In genomic region chr5:148398698-148399121, GRCh38 we compare ENCODE assay signal across 20 cellular contexts. TPM values are rescaled to one million over a fixed set of nuclear protein-coding genes. Genes with fewer than 3 reads are reported as not detected.
DNase-seq lines count a peak whose midpoint lies in the region; ATAC-seq and TF ChIP-seq lines count a peak whose summit lies in the region.
"Had no signal": no experiment of that assay in that cellular context is flagged by ENCODE, and none has a peak within 500 bp of the region (broad histone marks: within the 10 kb centered on the region; RNA-seq: fewer than 3 reads in every experiment).

No MANE protein-coding gene starts in this region.

- TF ChIP-seq CTCF in heart left ventricle (IDR thresholded peaks at IDR 0.05) (peak in 1 of 12 donors; percentile 7), epithelial cell of proximal tubule (conservative IDR thresholded peaks at IDR 0.05; ENCODE audit: low read depth, low read length) (peak; percentile 2), GM20000 (IDR thresholded peaks at IDR 0.05; ENCODE audit: extremely low read depth, missing control alignments) (no peak)

- H3K4me1 Mint-ChIP-seq in stimulated activated effector memory CD8-positive, alpha-beta T cell treated with anti-CD3 and anti-CD28 coated beads, Interleukin-12 subunit alpha, Interleukin-12 subunit beta, amount 100 ng/mL, for 72 hours = peaks cover 35% of the 10 kb centered on the region

- TF ChIP-seq POLR2A in heart left ventricle (IDR thresholded peaks at IDR 0.05) = no peak

- peaks cover 0 to 91% (median 70%) of the 10 kb centered on the region in 9 donors for H3K36me3 ChIP-seq in heart left ventricle

- H3K9me3 Mint-ChIP-seq in stimulated activated effector memory CD8-positive, alpha-beta T cell treated with anti-CD3 and anti-CD28 coated beads, Interleukin-12 subunit alpha, Interleukin-12 subunit beta, amount 100 ng/mL, for 72 hours = no peaks in the 10 kb centered on the region
- H3K9me3 Mint-ChIP-seq: effector memory CD8-positive, alpha-beta T cell; memory B cell had no signal

- H3K4me3 ChIP-seq in heart left ventricle (no peak overlapping the region), epithelial cell of proximal tubule (ENCODE audit: low read depth, low read length) (no peak overlapping the region)

- WGBS in heart left ventricle, 4 donors = 31 to 45% (median 38%) methylated on average over 5 of the region's 5 CpGs

- no peak overlapping the region for H3K4me3 Mint-ChIP-seq in stimulated activated effector memory CD8-positive, alpha-beta T cell treated with anti-CD3 and anti-CD28 coated beads, Interleukin-12 subunit alpha, Interleukin-12 subunit beta, amount 100 ng/mL, for 72 hours
- H3K4me3 Mint-ChIP-seq: effector memory CD8-positive, alpha-beta T cell; memory B cell had no signal

- intact Hi-C loops in Right ventricle myocardium superior (cut with DNase I) = no loop called here
- intact Hi-C loops in heart left ventricle (cut with DNase I) = no loop called here

- H3K4me1 ChIP-seq in heart left ventricle = peaks cover 0 to 78% (median 36%) of the 10 kb centered on the region in 12 donors

- H3K27ac ChIP-seq in heart left ventricle = peak overlapping the region in 2 of 12 donors; percentile 11 to 26
- H3K27ac ChIP-seq: parathyroid adenoma had no signal

- no peaks in the 10 kb centered on the region for H3K27me3 ChIP-seq in heart left ventricle

- no peaks in the 10 kb centered on the region for H3K9me3 ChIP-seq in heart left ventricle

- H3K27ac Mint-ChIP-seq in stimulated activated effector memory CD8-positive, alpha-beta T cell treated with anti-CD3 and anti-CD28 coated beads, Interleukin-12 subunit alpha, Interleukin-12 subunit beta, amount 100 ng/mL, for 72 hours = peak overlapping the region; percentile 50
- H3K27ac Mint-ChIP-seq: memory B cell had no signal

- peaks cover 95% of the 10 kb centered on the region for H3K36me3 Mint-ChIP-seq in stimulated activated effector memory CD8-positive, alpha-beta T cell treated with anti-CD3 and anti-CD28 coated beads, Interleukin-12 subunit alpha, Interleukin-12 subunit beta, amount 100 ng/mL, for 72 hours

- DNase-seq in Right ventricle myocardium superior = no peak
- no peak for DNase-seq in heart left ventricle
- DNase-seq in NCI-H226 = peak; percentile 16
- DNase-seq in epithelial cell of proximal tubule (ENCODE audit: low read depth) = no peak
- no peak for DNase-seq in stimulated activated effector memory CD8-positive, alpha-beta T cell treated with anti-CD3 and anti-CD28 coated beads, Interleukin-12 subunit alpha, Interleukin-12 subunit beta, amount 100 ng/mL, for 72 hours (ENCODE audit: low spot score in 2 of 2)
- DNase-seq in HUDEP-2 (lab: John Stamatoyannopoulos, UW; ENCODE audit: unreplicated experiment in 76 of 76) = no peak
- no peak for DNase-seq in GM20000 (ENCODE audit: low spot score)
- DNase-seq: activated CD8-positive, alpha-beta memory T cell treated with anti-CD3 and anti-CD28 coated beads, Interleukin-2, amount 50 U/mL, for 48 hours; anterior cingulate cortex; effector memory CD8-positive, alpha-beta T cell; EL; GOT3; NCI-H1092 treated with DMSO at 0.1 percent for 48 hours; NCI-H524; RPMI8226; stimulated activated CD4-positive, alpha-beta T cell treated with anti-CD3 and anti-CD28 coated beads, Interleukin-1b, Interleukin-23, amount 100 ng/mL, for 48 hours; T1000 had no signal

- ATAC-seq in Right ventricle myocardium superior (ENCODE audit: poor library complexity) = peak; percentile 36
- ATAC-seq in heart left ventricle = no peak
- ATAC-seq in stimulated activated effector memory CD8-positive, alpha-beta T cell treated with anti-CD3 and anti-CD28 coated beads, Interleukin-12 subunit alpha, Interleukin-12 subunit beta, amount 100 ng/mL, for 72 hours = no peak
- ATAC-seq in HG03159 (IDR thresholded peaks at IDR 0.05; ENCODE audit: unreplicated experiment) = no peak
- ATAC-seq: effector memory CD8-positive, alpha-beta T cell had no signal

RNA-seq across cellular contexts. Expression of gene FBXO38, which starts 15.0 kb away (rescaled TPM):
- total RNA-seq in Right ventricle myocardium superior (28.9 TPM), heart left ventricle (10 to 100 TPM; 29.1 to 56.0 (median 48.2) TPM), epithelial cell of proximal tubule (26.1 and 29.2 TPM in 2 replicates)
- 10 to 100 TPM; 11.7 to 15.1 TPM for polyA plus RNA-seq in heart left ventricle
